Comparison of ENCODE assay signal across 1 cellular context in genomic region chr6:12570461-12571030, GRCh38.
TF ChIP-seq lines count a peak whose summit lies in the region.

No MANE protein-coding gene starts in this region.

TF ChIP-seq in H1, 55 proteins besides CTCF, POLR2A, EP300 and RAD21 (continued from another document):
- TF ChIP-seq CHD7 (IDR thresholded peaks at IDR 0.05; ENCODE audit: insufficient replicate concordance, low read length) = no peak
- no peak for TF ChIP-seq CREB1 (IDR thresholded peaks at IDR 0.05)
- TF ChIP-seq GTF2F1 (IDR thresholded peaks at IDR 0.05; ENCODE audit: borderline replicate concordance, low read depth, low read length) = no peak
- TF ChIP-seq TAF7 (optimal IDR thresholded peaks at IDR 0.05; ENCODE audit: borderline replicate concordance, low read depth, low read length) = no peak
- no peak for TF ChIP-seq ATF3 (IDR thresholded peaks at IDR 0.05; ENCODE audit: insufficient read depth, low read depth, low read length)
- TF ChIP-seq HDAC6 (IDR thresholded peaks at IDR 0.05; ENCODE audit: low read depth, low read length) = no peak
- no peak for TF ChIP-seq PHF8 (conservative IDR thresholded peaks at IDR 0.05; ENCODE audit: low read depth, low read length)
- no peak for TF ChIP-seq EGR1 (IDR thresholded peaks at IDR 0.05; ENCODE audit: borderline replicate concordance, low read depth, low read length)
- no peak for TF ChIP-seq SAP30 (IDR thresholded peaks at IDR 0.05; ENCODE audit: insufficient read depth, insufficient replicate concordance, low read length)
- no peak for TF ChIP-seq CHD1 (IDR thresholded peaks at IDR 0.05; ENCODE audit: low read depth, low read length)
- no peak for TF ChIP-seq TCF12 (IDR thresholded peaks at IDR 0.05; ENCODE audit: low read depth, low read length)
- TF ChIP-seq TBP (IDR thresholded peaks at IDR 0.05; ENCODE audit: low read depth, low read length) = no peak
- no peak for TF ChIP-seq JUND (IDR thresholded peaks at IDR 0.05; ENCODE audit: low read length)
- TF ChIP-seq POU5F1 (IDR thresholded peaks at IDR 0.05; ENCODE audit: low read depth, low read length) = no peak
- no peak for TF ChIP-seq BCL11A (IDR thresholded peaks at IDR 0.05; ENCODE audit: low read depth in 2 of 2, low read length in 2 of 2)
- TF ChIP-seq HDAC2 (IDR thresholded peaks at IDR 0.05; ENCODE audit: borderline replicate concordance in 1 of 2, low read depth in 2 of 2, low read length in 2 of 2) = no peak
TF ChIP-seq in H1: peak in this region for 0.
